ENCODE assay signal across 8 cellular contexts in genomic region chr17:59500086-59500655, GRCh38.
DNase-seq lines count a peak whose midpoint lies in the region; ATAC-seq and TF ChIP-seq lines count a peak whose summit lies in the region.
"Not testable (repeated sequence)": the region's sequence is repeated elsewhere in the genome, so short reads cannot be mapped to it uniquely, and the experiment has no call there.

No MANE protein-coding gene starts in this region.

- 70% methylated on average over 2 of the region's 41 CpGs for WGBS in esophagus muscularis mucosa
- no CpG with 5 or more reads among the region's 41 CpGs for WGBS in gastroesophageal sphincter (ENCODE audit: low coverage in 1 of 2), 2 donors
- 81% methylated on average over 23 of the region's 41 CpGs; no CpG with 5 or more reads in 1 of the 2 donors for WGBS in testis, 2 donors

- not testable (repeated sequence) for DNase-seq in AG09309 (ENCODE audit: low read depth); esophagus muscularis mucosa (ENCODE audit: extremely low spot score); testis
- DNase-seq in activated CD8-positive, alpha-beta memory T cell treated with anti-CD3 and anti-CD28 coated beads for 24 hours, result peak; percentile 30
- DNase-seq in left cardiac atrium (peak; percentile 21), mesenteric fat pad (ENCODE audit: low spot score) (peak; percentile 69), ureter (ENCODE audit: low spot score) (peak; percentile 35)

- not testable (repeated sequence) for ATAC-seq in gastroesophageal sphincter, left cardiac atrium

- H3K4me1 ChIP-seq in esophagus muscularis mucosa, result peaks cover 0 to 41% (median 29%) of the 10 kb centered on the region in 4 donors
- H3K4me1 ChIP-seq in gastroesophageal sphincter, result peaks cover 0 to 22% (median 6%) of the 10 kb centered on the region in 3 donors
- not testable (repeated sequence) for H3K4me1 ChIP-seq in testis

- intact Hi-C loops in esophagus muscularis mucosa (cut with DNase I); left cardiac atrium (cut with DNase I); testis (cut with DNase I; ENCODE audit: low total_unique reads): not testable (repeated sequence)

- H3K4me3 ChIP-seq in AG09309 (ENCODE audit: control insufficient read depth, low read depth, low read length) (peak overlapping the region; percentile 16; the same call in 1 of the 2 replicates), esophagus muscularis mucosa (peak overlapping the region in 2 of 4 donors; percentile 24 to 40), gastroesophageal sphincter (peak overlapping the region in 1 of 2 donors; percentile 42), testis (peak overlapping the region; percentile 6 to 32)

- not testable (repeated sequence) for H3K36me3 ChIP-seq in esophagus muscularis mucosa; gastroesophageal sphincter; testis (ENCODE audit: low read depth, missing control alignments)

- TF ChIP-seq CTCF in AG09309 (IDR thresholded peaks at IDR 0.05; ENCODE audit: control insufficient read depth, insufficient read depth, low read depth, low read length, missing control alignments); esophagus muscularis mucosa (IDR thresholded peaks at IDR 0.05); gastroesophageal sphincter (IDR thresholded peaks at IDR 0.05); testis (IDR thresholded peaks at IDR 0.05): not testable (repeated sequence)

- not testable (repeated sequence) for H3K27me3 ChIP-seq in esophagus muscularis mucosa, gastroesophageal sphincter, testis

- H3K27ac ChIP-seq in esophagus muscularis mucosa (replicated peaks in 1 of 4), result peak overlapping the region; percentile 45 to 87 (median 84)
- peak overlapping the region in 3 of 4 donors; percentile 64 to 87 (median 77) for H3K27ac ChIP-seq in gastroesophageal sphincter
- H3K27ac ChIP-seq in testis, result not testable (repeated sequence)

- H3K9me3 ChIP-seq in esophagus muscularis mucosa, gastroesophageal sphincter, testis: not testable (repeated sequence)

- not testable (repeated sequence) for TF ChIP-seq POLR2A in esophagus muscularis mucosa (IDR thresholded peaks at IDR 0.05; ENCODE audit: low read depth); gastroesophageal sphincter (IDR thresholded peaks at IDR 0.05); testis (IDR thresholded peaks at IDR 0.05)

- not testable (repeated sequence) for TF ChIP-seq EP300 in esophagus muscularis mucosa (IDR thresholded peaks at IDR 0.05); gastroesophageal sphincter (IDR thresholded peaks at IDR 0.05)
